12 cellular contexts compared by ENCODE assay signal in the genomic region with DNA sequence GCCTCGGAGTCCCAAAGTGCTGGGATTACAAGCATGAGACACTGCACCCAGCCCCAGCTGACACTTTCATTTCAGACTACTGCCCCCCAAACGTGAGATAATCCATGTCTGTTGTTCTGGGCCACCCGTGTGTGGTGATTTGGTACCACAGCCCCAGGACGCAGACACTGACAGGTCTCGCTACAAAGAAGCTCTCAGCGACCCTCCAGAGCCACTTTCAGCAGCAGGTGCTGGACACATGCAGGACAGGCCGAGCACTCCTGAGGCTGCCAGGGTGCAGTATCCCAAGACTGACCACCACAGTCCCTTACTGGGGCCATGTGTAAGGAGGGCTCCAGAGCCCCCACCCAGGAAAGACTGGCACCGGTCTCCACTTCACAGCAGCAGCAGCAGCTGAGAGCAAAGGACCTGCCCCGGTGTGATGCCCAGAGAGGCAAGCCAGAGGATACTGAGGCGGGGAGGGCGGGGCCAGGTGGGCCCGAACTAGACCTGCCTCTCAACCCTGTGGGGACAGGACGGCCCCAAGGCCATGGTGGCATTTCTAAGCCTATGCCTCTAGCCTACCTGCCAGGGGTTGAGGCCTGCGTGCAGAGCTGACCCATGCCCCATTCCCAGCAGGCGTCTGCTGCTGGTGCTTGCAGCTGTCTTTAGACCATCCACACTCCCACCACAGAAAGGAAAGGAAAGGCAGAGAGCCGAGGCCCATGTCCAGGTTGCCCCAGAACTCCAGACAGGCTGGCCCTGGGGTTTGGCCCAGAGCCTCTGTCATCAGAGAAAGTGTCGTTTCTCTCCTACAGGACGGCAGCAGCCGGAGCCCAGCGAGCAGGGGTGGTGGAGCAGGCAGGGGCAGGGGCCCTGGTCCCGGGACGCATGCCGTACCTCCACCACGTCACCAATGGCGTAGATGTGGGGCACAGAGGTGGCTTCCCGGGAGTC. TPM values are rescaled to one million over a fixed set of nuclear protein-coding genes. Genes with fewer than 3 reads are reported as not detected.
A peak's percentile ranks its signal among the peaks of the same experiment; 100 is the strongest.
DNase-seq lines count a peak whose midpoint lies in the region; ATAC-seq and TF ChIP-seq lines count a peak whose summit lies in the region.
"Had no signal": no experiment of that assay in that cellular context is flagged by ENCODE, and none has a peak within 500 bp of the region (broad histone marks: within the 10 kb centered on the region; RNA-seq: fewer than 3 reads in every experiment).

No MANE protein-coding gene starts in this region.

- BruUV-seq in PC-3 (replicated peaks; lab: Mats Ljungman, UMichigan): TSS peak; percentile 71

- H3K4me1 ChIP-seq in PC-3 (ENCODE audit: insufficient read depth, low read length): peaks cover 40% of the 10 kb centered on the region
- peaks cover 0 to 42% (median 31%) of the 10 kb centered on the region in 4 donors for H3K4me1 ChIP-seq in sigmoid colon

- no peak for TF ChIP-seq CTCF in PC-3 (conservative IDR thresholded peaks at IDR 0.05; ENCODE audit: low read depth, low read length)
- no peak for TF ChIP-seq CTCF in sigmoid colon (IDR thresholded peaks at IDR 0.05)

- H3K4me3 Mint-ChIP-seq in activated CD4-positive, alpha-beta T cell treated with anti-CD3 and anti-CD28 coated beads for 36 hours: no peak overlapping the region
- H3K4me3 Mint-ChIP-seq in activated CD4-positive, alpha-beta T cell treated with anti-CD3 and anti-CD28 coated beads, Interleukin-2, amount 10 ng/mL, durations not matched to agents 7 days and 5 days: no peak overlapping the region
- H3K4me3 Mint-ChIP-seq: stimulated activated naive CD8-positive, alpha-beta T cell treated with anti-CD3 and anti-CD28 coated beads, Interleukin-15, amount 100 ng/mL, for 72 hours had no signal

- H2AFZ ChIP-seq in PC-3 (ENCODE audit: low read length): no peak overlapping the region

- DNase-seq in activated CD4-positive, alpha-beta T cell treated with anti-CD3 and anti-CD28 coated beads for 36 hours: peak; percentile 3
- DNase-seq in activated CD4-positive, alpha-beta T cell treated with anti-CD3 and anti-CD28 coated beads, Interleukin-2, amount 10 ng/mL, durations not matched to agents 7 days and 5 days: no peak
- DNase-seq in PC-3 (no peak), left ventricle myocardium superior (peak; percentile 26), sigmoid colon (peak; percentile 51)
- DNase-seq in stimulated activated CD4-positive, alpha-beta T cell treated with anti-CD3 and anti-CD28 coated beads, Interleukin-15, amount 100 ng/mL, for 24 hours: no peak
- DNase-seq: 8988T; NCI-H2081 treated with DMSO at 0.1 percent for 48 hours; stimulated activated CD4-positive, alpha-beta T cell treated with anti-CD3 and anti-CD28 coated beads, Interleukin-2, amount 100 ng/mL, for 48 hours; stimulated activated naive CD8-positive, alpha-beta T cell treated with anti-CD3 and anti-CD28 coated beads, Interleukin-15, amount 100 ng/mL, for 72 hours had no signal

- H3K27me3 Mint-ChIP-seq in activated CD4-positive, alpha-beta T cell treated with anti-CD3 and anti-CD28 coated beads for 36 hours: no peaks in the 10 kb centered on the region
- H3K27me3 Mint-ChIP-seq in activated CD4-positive, alpha-beta T cell treated with anti-CD3 and anti-CD28 coated beads, Interleukin-2, amount 10 ng/mL, durations not matched to agents 7 days and 5 days: no peaks in the 10 kb centered on the region
- H3K27me3 Mint-ChIP-seq: stimulated activated naive CD8-positive, alpha-beta T cell treated with anti-CD3 and anti-CD28 coated beads, Interleukin-15, amount 100 ng/mL, for 72 hours had no signal

- WGBS in sigmoid colon, 2 donors: 92 to 95% methylated on average over 26 of the region's 26 CpGs

- H3K27ac Mint-ChIP-seq in activated CD4-positive, alpha-beta T cell treated with anti-CD3 and anti-CD28 coated beads for 36 hours: no peak overlapping the region
- no peak overlapping the region for H3K27ac Mint-ChIP-seq in activated CD4-positive, alpha-beta T cell treated with anti-CD3 and anti-CD28 coated beads, Interleukin-2, amount 10 ng/mL, durations not matched to agents 7 days and 5 days

- H3K4me3 ChIP-seq in PC-3 (ENCODE audit: low read length) (no peak overlapping the region), sigmoid colon (no peak overlapping the region)

- H3K4me2 ChIP-seq in PC-3 (ENCODE audit: low read length): peak overlapping the region; percentile 63; the same call in 1 of the 2 replicates

- no peaks in the 10 kb centered on the region for H3F3A ChIP-seq in PC-3 (ENCODE audit: low read length, unreplicated experiment)

- H3K9me2 ChIP-seq in PC-3 (replicated peaks; ENCODE audit: low read length): no peaks in the 10 kb centered on the region

- H4K20me1 ChIP-seq in PC-3 (ENCODE audit: low read length): no peaks in the 10 kb centered on the region

- no peak for TF ChIP-seq POLR2A in sigmoid colon (IDR thresholded peaks at IDR 0.05)

- POLR2A ChIA-PET in activated CD4-positive, alpha-beta T cell treated with anti-CD3 and anti-CD28 coated beads for 36 hours (lab: Charles Lee): no interaction called here
- POLR2A ChIA-PET in activated CD4-positive, alpha-beta T cell treated with anti-CD3 and anti-CD28 coated beads, Interleukin-2, amount 10 ng/mL, durations not matched to agents 7 days and 5 days (lab: Charles Lee): no interaction called here
- POLR2A ChIA-PET in PC-3 (lab: Charles Lee; ENCODE audit: unreplicated experiment): no interaction called here

- no peaks in the 10 kb centered on the region for H3K9me3 Mint-ChIP-seq in activated CD4-positive, alpha-beta T cell treated with anti-CD3 and anti-CD28 coated beads for 36 hours (ENCODE audit: low read depth)
- no peaks in the 10 kb centered on the region for H3K9me3 Mint-ChIP-seq in activated CD4-positive, alpha-beta T cell treated with anti-CD3 and anti-CD28 coated beads, Interleukin-2, amount 10 ng/mL, durations not matched to agents 7 days and 5 days
- H3K9me3 Mint-ChIP-seq: stimulated activated naive CD8-positive, alpha-beta T cell treated with anti-CD3 and anti-CD28 coated beads, Interleukin-15, amount 100 ng/mL, for 72 hours had no signal

- no peaks in the 10 kb centered on the region for H3K36me3 ChIP-seq in PC-3 (ENCODE audit: low read depth, low read length)
- peaks cover 0 to 12% (median 10%) of the 10 kb centered on the region in 4 donors for H3K36me3 ChIP-seq in sigmoid colon

- no peak for TF ChIP-seq EP300 in sigmoid colon (IDR thresholded peaks at IDR 0.05)

- peaks cover 25% of the 10 kb centered on the region for H3K4me1 Mint-ChIP-seq in activated CD4-positive, alpha-beta T cell treated with anti-CD3 and anti-CD28 coated beads for 36 hours
- H3K4me1 Mint-ChIP-seq in activated CD4-positive, alpha-beta T cell treated with anti-CD3 and anti-CD28 coated beads, Interleukin-2, amount 10 ng/mL, durations not matched to agents 7 days and 5 days: peaks cover 21% of the 10 kb centered on the region

- intact Hi-C loops in activated CD4-positive, alpha-beta T cell treated with anti-CD3 and anti-CD28 coated beads for 36 hours (cut with DNase I, micrococcal nuclease): no loop called here
- intact Hi-C loops in PC-3 (cut with micrococcal nuclease) (no loop called here), left ventricle myocardium superior (cut with micrococcal nuclease) (no loop called here), sigmoid colon (cut with DNase I) (no loop called here)

- peaks cover 13% of the 10 kb centered on the region for H3K79me2 ChIP-seq in PC-3 (ENCODE audit: low read length)

- H3K9me3 ChIP-seq in PC-3 (ENCODE audit: low read length) (no peaks in the 10 kb centered on the region), sigmoid colon (no peaks in the 10 kb centered on the region)

- H3K36me3 Mint-ChIP-seq in activated CD4-positive, alpha-beta T cell treated with anti-CD3 and anti-CD28 coated beads for 36 hours (ENCODE audit: low read depth): no peaks in the 10 kb centered on the region
- peaks cover 3% of the 10 kb centered on the region for H3K36me3 Mint-ChIP-seq in activated CD4-positive, alpha-beta T cell treated with anti-CD3 and anti-CD28 coated beads, Interleukin-2, amount 10 ng/mL, durations not matched to agents 7 days and 5 days (ENCODE audit: low read depth)

- no peak for ATAC-seq in activated CD4-positive, alpha-beta T cell treated with anti-CD3 and anti-CD28 coated beads for 36 hours
- no peak for ATAC-seq in PC-3
- ATAC-seq in left ventricle myocardium superior: no peak
- no peak for ATAC-seq in GM21390 (IDR thresholded peaks at IDR 0.05; ENCODE audit: unreplicated experiment)
- no peak for ATAC-seq in GM19324 (IDR thresholded peaks at IDR 0.05; ENCODE audit: low FRiP score, unreplicated experiment)
- ATAC-seq: stimulated activated naive CD8-positive, alpha-beta T cell treated with anti-CD3 and anti-CD28 coated beads, Interleukin-15, amount 100 ng/mL, for 72 hours had no signal

- H3K27me3 ChIP-seq in PC-3 (ENCODE audit: low read length) (no peaks in the 10 kb centered on the region), sigmoid colon (no peaks in the 10 kb centered on the region)

- CTCF ChIA-PET in activated CD4-positive, alpha-beta T cell treated with anti-CD3 and anti-CD28 coated beads for 36 hours (lab: Charles Lee): no interaction called here
- CTCF ChIA-PET in activated CD4-positive, alpha-beta T cell treated with anti-CD3 and anti-CD28 coated beads, Interleukin-2, amount 10 ng/mL, durations not matched to agents 7 days and 5 days (lab: Charles Lee): no interaction called here
- CTCF ChIA-PET in PC-3 (lab: Charles Lee): no interaction called here

- H3K27ac ChIP-seq in PC-3 (ENCODE audit: low read length) (peak overlapping the region; percentile 86), sigmoid colon (peak overlapping the region; percentile 13 to 66 (median 58))

- H3K9ac ChIP-seq in PC-3 (ENCODE audit: low read length): no peak overlapping the region

RNA-seq across cellular contexts. Expression of gene GNB1L, which starts 28.0 kb away (rescaled TPM):
- 10 to 100 TPM in 1 of 2 experiments, 1 to 10 TPM in 1; 7.6 to 12.4 TPM for total RNA-seq in activated CD4-positive, alpha-beta T cell treated with anti-CD3 and anti-CD28 coated beads for 36 hours
- 1 to 10 TPM; 5.3 to 7.3 TPM for total RNA-seq in activated CD4-positive, alpha-beta T cell treated with anti-CD3 and anti-CD28 coated beads, Interleukin-2, amount 10 ng/mL, durations not matched to agents 7 days and 5 days
- total RNA-seq in PC-3 (2014; rRNA removed) (27.0 and 28.8 TPM in 2 replicates), left ventricle myocardium superior (3.4 TPM), sigmoid colon (10 to 100 TPM in 1 of 4 donors, 1 to 10 TPM in 3; 3.6 to 15.0 (median 5.3) TPM)
- 1 to 10 TPM; 2.5 to 7.0 (median 3.0) TPM for polyA plus RNA-seq in sigmoid colon

RNA-seq across cellular contexts. Expression of gene RTL10, which starts 28.0 kb away (rescaled TPM):
- total RNA-seq in activated CD4-positive, alpha-beta T cell treated with anti-CD3 and anti-CD28 coated beads for 36 hours: 10 to 100 TPM; 14.9 to 15.6 TPM
- 10 to 100 TPM; 21.4 to 21.5 TPM for total RNA-seq in activated CD4-positive, alpha-beta T cell treated with anti-CD3 and anti-CD28 coated beads, Interleukin-2, amount 10 ng/mL, durations not matched to agents 7 days and 5 days
- total RNA-seq in PC-3 (2014; rRNA removed) (7.8 and 12.2 TPM in 2 replicates), left ventricle myocardium superior (8.0 TPM), sigmoid colon (10 to 100 TPM in 1 of 4 donors, 1 to 10 TPM in 3; 6.6 to 15.0 (median 8.7) TPM)
- polyA plus RNA-seq in sigmoid colon: 1 to 10 TPM; 1.8 to 7.8 (median 2.8) TPM

RNA-seq across cellular contexts. Expression of gene COMT, which starts 58.9 kb away (rescaled TPM):
- 10 to 100 TPM; 63.5 to 78.5 TPM for total RNA-seq in activated CD4-positive, alpha-beta T cell treated with anti-CD3 and anti-CD28 coated beads for 36 hours
- 10 to 100 TPM; 71.8 to 74.8 TPM for total RNA-seq in activated CD4-positive, alpha-beta T cell treated with anti-CD3 and anti-CD28 coated beads, Interleukin-2, amount 10 ng/mL, durations not matched to agents 7 days and 5 days
- total RNA-seq in PC-3 (2014; rRNA removed) (204 and 205 TPM in 2 replicates), left ventricle myocardium superior (83.4 TPM), sigmoid colon (100 to 1,000 TPM; 106 to 162 (median 112) TPM)
- polyA plus RNA-seq in sigmoid colon: 10 to 100 TPM; 62.5 to 97.6 (median 68.4) TPM

RNA-seq across cellular contexts. Expression of gene TXNRD2, which starts 58.9 kb away (rescaled TPM):
- total RNA-seq in activated CD4-positive, alpha-beta T cell treated with anti-CD3 and anti-CD28 coated beads for 36 hours: 10 to 100 TPM; 24.1 to 25.3 TPM
- 10 to 100 TPM; 19.3 to 21.9 TPM for total RNA-seq in activated CD4-positive, alpha-beta T cell treated with anti-CD3 and anti-CD28 coated beads, Interleukin-2, amount 10 ng/mL, durations not matched to agents 7 days and 5 days
- 23.0 and 32.1 TPM in 2 replicates for total RNA-seq in PC-3 (2014; rRNA removed)
- total RNA-seq in left ventricle myocardium superior: 42.4 TPM
- total RNA-seq in sigmoid colon: 10 to 100 TPM; 16.3 to 29.6 (median 21.1) TPM
- polyA plus RNA-seq in sigmoid colon: 10 to 100 TPM; 13.2 to 18.3 (median 16.6) TPM

Comparison
In these comparisons a context has a peak if more than half of its experiments do, and no peak if none do; other contexts are left out.
1. DNase-seq: peak in activated CD4-positive, alpha-beta T cell treated with anti-CD3 and anti-CD28 coated beads for 36 hours (single experiment), left ventricle myocardium superior (single experiment) and sigmoid colon (single experiment); none in activated CD4-positive, alpha-beta T cell treated with anti-CD3 and anti-CD28 coated beads, Interleukin-2, amount 10 ng/mL, durations not matched to agents 7 days and 5 days (single experiment), PC-3 (single experiment) and stimulated activated CD4-positive, alpha-beta T cell treated with anti-CD3 and anti-CD28 coated beads, Interleukin-15, amount 100 ng/mL, for 24 hours (single experiment).